ENCODE assay signal across 1 cellular context in genomic region chr6:11413728-11414127, GRCh38.
TF ChIP-seq lines count a peak whose summit lies in the region.

No MANE protein-coding gene starts in this region.

TF ChIP-seq in HepG2, 621 proteins besides CTCF, POLR2A, EP300 and RAD21:
- TF ChIP-seq CSRNP2 (CRISPR knock-in tag; conservative IDR thresholded peaks at IDR 0.05; ENCODE audit: low read depth) (no peak), FOSL2 (CRISPR knock-in tag; IDR thresholded peaks at IDR 0.05) (no peak), NBN (conservative IDR thresholded peaks at IDR 0.05) (no peak)
